17 cellular contexts compared by ENCODE assay signal in genomic region chr5:179374506-179375235, GRCh38. TPM values are rescaled to one million over a fixed set of nuclear protein-coding genes. Genes with fewer than 3 reads are reported as not detected.
DNase-seq lines count a peak whose midpoint lies in the region; ATAC-seq and TF ChIP-seq lines count a peak whose summit lies in the region.
"Had no signal": no experiment of that assay in that cellular context is flagged by ENCODE, and none has a peak within 500 bp of the region (broad histone marks: within the 10 kb centered on the region; RNA-seq: fewer than 3 reads in every experiment).

No MANE protein-coding gene starts in this region.

- H3K23ac ChIP-seq in IMR-90 (ENCODE audit: low read depth, low read length) = no peak overlapping the region

- intact Hi-C loops in IMR-90 (cut with micrococcal nuclease) = no loop called here
- intact Hi-C loops in adrenal gland (cut with DNase I) = no loop called here

- no peak overlapping the region for H2BK5ac ChIP-seq in IMR-90 (ENCODE audit: low read depth, low read length, poor library complexity, severe bottlenecking)

- H3K4me2 ChIP-seq in IMR-90 (ENCODE audit: low read depth, low read length) = no peak overlapping the region
- H3K4me2 ChIP-seq: KMS-11 had no signal

- H2AK9ac ChIP-seq in IMR-90 (replicated peaks; ENCODE audit: low read depth, low read length, poor library complexity) = no peak overlapping the region

- H3K9me3 ChIP-seq in IMR-90 (ENCODE audit: control insufficient read depth, insufficient read depth, low read length) (no peaks in the 10 kb centered on the region), suprapubic skin (no peaks in the 10 kb centered on the region), adrenal gland (replicated peaks in 1 of 3) (no peaks in the 10 kb centered on the region)

- no peak for TF ChIP-seq RAD21 in IMR-90 (IDR thresholded peaks at IDR 0.05; ENCODE audit: low read length)

- peaks cover 26% of the 10 kb centered on the region for H3K4me1 ChIP-seq in IMR-90 (ENCODE audit: control insufficient read depth, insufficient read depth, low read length)
- H3K4me1 ChIP-seq in suprapubic skin = no peaks in the 10 kb centered on the region
- H3K4me1 ChIP-seq in adrenal gland (replicated peaks in 1 of 2) = no peaks in the 10 kb centered on the region

- H3K14ac ChIP-seq in IMR-90 (replicated peaks; ENCODE audit: low read depth, low read length) = no peak overlapping the region

- H3K18ac ChIP-seq in IMR-90 (ENCODE audit: low read depth, low read length) = no peak overlapping the region

- in situ Hi-C loops in IMR-90 (cut with MboI; ENCODE audit: low sequenced_read_pairs) = no loop called here

- H2BK120ac ChIP-seq in IMR-90 (ENCODE audit: low read depth, low read length) = no peak overlapping the region

- no peak overlapping the region for H4K8ac ChIP-seq in IMR-90 (ENCODE audit: low read depth in 2 of 2, low read length in 2 of 2)

- H3K4me1 Mint-ChIP-seq in neural crest cell = no peaks in the 10 kb centered on the region

- no peak for TF ChIP-seq POLR2A in IMR-90 (IDR thresholded peaks at IDR 0.05; ENCODE audit: low read depth, low read length)
- TF ChIP-seq POLR2A in suprapubic skin (IDR thresholded peaks at IDR 0.05) = no peak
- no peak for TF ChIP-seq POLR2A in adrenal gland (IDR thresholded peaks at IDR 0.05)

- WGBS in IMR-90 (ENCODE audit: extremely low coverage in 2 of 2, insufficient read length in 1 of 2), 2 experiments = 86% methylated on average over 16 of the region's 31 CpGs; no CpG with 5 or more reads in 1 of the 2 experiments
- WGBS in suprapubic skin = 86% methylated on average over 31 of the region's 31 CpGs
- WGBS in adrenal gland, 4 donors = 81 to 85% (median 82%) methylated on average over 31 of the region's 31 CpGs

- H3K36me3 ChIP-seq in IMR-90 (ENCODE audit: control insufficient read depth, insufficient read depth, low read length) (no peaks in the 10 kb centered on the region), suprapubic skin (no peaks in the 10 kb centered on the region), adrenal gland (replicated peaks in 1 of 2) (no peaks in the 10 kb centered on the region)

- H3K9me3 Mint-ChIP-seq in neural crest cell = no peaks in the 10 kb centered on the region

- H3K4ac ChIP-seq in IMR-90 (ENCODE audit: low read depth, low read length) = no peak overlapping the region

- H4K91ac ChIP-seq in IMR-90 (ENCODE audit: insufficient read depth, low read depth, low read length) = no peak overlapping the region

- 0 out of 2 replicates have a peak overlapping the region, but pooled peaks have one; percentile 44 for H2AK5ac ChIP-seq in IMR-90 (ENCODE audit: low read depth, low read length)

- ATAC-seq in IMR-90 (ENCODE audit: low read depth) (no peak), GM18502 (IDR thresholded peaks at IDR 0.05; ENCODE audit: poor library complexity, unreplicated experiment) (no peak)
- ATAC-seq: GM12878 had no signal

- H2AFZ ChIP-seq in IMR-90 (replicated peaks; ENCODE audit: low read length, poor library complexity) = no peak overlapping the region

- TF ChIP-seq CTCF in IMR-90 (conservative IDR thresholded peaks at IDR 0.05; ENCODE audit: low read depth, low read length) (no peak), neural crest cell (conservative IDR thresholded peaks at IDR 0.05) (no peak), suprapubic skin (IDR thresholded peaks at IDR 0.05) (no peak), adrenal gland (IDR thresholded peaks at IDR 0.05) (no peak)

- no peak overlapping the region for H3K9ac ChIP-seq in IMR-90 (ENCODE audit: low read depth, low read length)
- H3K9ac ChIP-seq: KMS-11 had no signal

- H4K5ac ChIP-seq in IMR-90 (ENCODE audit: low read depth, low read length) = no peak overlapping the region

- H3K27me3 ChIP-seq in IMR-90 (ENCODE audit: control insufficient read depth, insufficient read depth, low read length) (no peaks in the 10 kb centered on the region), suprapubic skin (no peaks in the 10 kb centered on the region), adrenal gland (no peaks in the 10 kb centered on the region)

- no peaks in the 10 kb centered on the region for H4K20me1 ChIP-seq in IMR-90 (ENCODE audit: insufficient read depth, low read length)

- H3K36me3 Mint-ChIP-seq in neural crest cell (ENCODE audit: low read depth) = no peaks in the 10 kb centered on the region

- peaks cover 4 to 18% of the 10 kb centered on the region in 2 experiments; a peak in 3 of 4 replicates for H3K79me1 ChIP-seq in IMR-90 (ENCODE audit: low read depth in 1 of 2, low read length in 2 of 2)

- POLR2A ChIA-PET in IMR-90 (lab: Charles Lee; ENCODE audit: unreplicated experiment) = no interaction called here

- TF ChIP-seq EP300 in suprapubic skin (IDR thresholded peaks at IDR 0.05) = no peak

- H3K27ac Mint-ChIP-seq in neural crest cell (ENCODE audit: unreplicated experiment) = peak overlapping the region; percentile 35

- H3K9me1 ChIP-seq in IMR-90 (ENCODE audit: insufficient read depth, low read length) = peaks cover 13% of the 10 kb centered on the region

- no peak overlapping the region for H3K27ac ChIP-seq in IMR-90 (ENCODE audit: insufficient read depth, low read length)
- no peak overlapping the region for H3K27ac ChIP-seq in suprapubic skin
- no peak overlapping the region for H3K27ac ChIP-seq in adrenal gland
- H3K27ac ChIP-seq: C4-2B, KMS-11 had no signal

- no peak overlapping the region for H3K4me3 Mint-ChIP-seq in neural crest cell

- CTCF ChIA-PET in IMR-90 (lab: Yijun Ruan, JAX) = no interaction called here

- DNase-seq in IMR-90 = no peak
- peak; percentile 32 for DNase-seq in ecto neural progenitor cell (ENCODE audit: low spot score)
- DNase-seq in neural crest cell (ENCODE audit: low read depth, low spot score) = no peak
- DNase-seq in suprapubic skin (ENCODE audit: low spot score in 2 of 2) = peak; percentile 41 to 57
- DNase-seq in effector CD4-positive, alpha-beta T cell = no peak
- no peak for DNase-seq in adrenal gland
- DNase-seq: DMS 273 treated with DMSO at 0.1 percent for 48 hours, GDM1, NCI-H1048, NCI-H146, NCI-H2081, NCI-H510A, Right ventricle myocardium superior had no signal

- H3K4me3 ChIP-seq in IMR-90 (ENCODE audit: insufficient read depth, low read depth, low read length) (no peak overlapping the region), suprapubic skin (no peak overlapping the region), adrenal gland (no peak overlapping the region)
- H3K4me3 ChIP-seq: GM12878 had no signal

- 0 out of 2 replicates have a peak overlapping the region, but pooled peaks have one; percentile 3 for H3K56ac ChIP-seq in IMR-90 (ENCODE audit: extremely low read depth, insufficient read depth, low read length)

- H2BK15ac ChIP-seq in IMR-90 (ENCODE audit: low read depth, low read length) = no peak overlapping the region

- no TSS peak for BruUV-seq in IMR-90 (replicated peaks; lab: Mats Ljungman, UMichigan)

- H3K27me3 Mint-ChIP-seq in neural crest cell (ENCODE audit: low read depth) = no peaks in the 10 kb centered on the region

- dilution Hi-C loops in IMR-90 (cut with HindIII; ENCODE audit: low sequenced_read_pairs, unreplicated experiment) = no loop called here

- H2BK20ac ChIP-seq in IMR-90 (ENCODE audit: low read depth, low read length) = no peak overlapping the region

TF ChIP-seq in IMR-90, 13 proteins besides CTCF, POLR2A, EP300 and RAD21:
- TF ChIP-seq CEBPB (IDR thresholded peaks at IDR 0.05; ENCODE audit: low read depth, low read length) (no peak), SMC3 (IDR thresholded peaks at IDR 0.05; ENCODE audit: low read depth, low read length) (no peak), MAZ (IDR thresholded peaks at IDR 0.05; ENCODE audit: borderline replicate concordance, low read depth, low read length) (no peak), FOS (IDR thresholded peaks at IDR 0.05; ENCODE audit: low read depth, low read length) (no peak), MAFK (IDR thresholded peaks at IDR 0.05; ENCODE audit: low read depth, low read length) (no peak), CHD1 (IDR thresholded peaks at IDR 0.05; ENCODE audit: low read depth, low read length) (no peak), ELK1 (IDR thresholded peaks at IDR 0.05; ENCODE audit: borderline replicate concordance, low read depth, low read length) (no peak), RFX5 (IDR thresholded peaks at IDR 0.05; ENCODE audit: low read depth, low read length) (no peak), NFE2L2 (IDR thresholded peaks at IDR 0.05; ENCODE audit: low read depth, low read length) (no peak), RCOR1 (IDR thresholded peaks at IDR 0.05; ENCODE audit: insufficient replicate concordance, low read length) (no peak), MXI1 (IDR thresholded peaks at IDR 0.05; ENCODE audit: borderline replicate concordance, low read depth, low read length) (no peak), BHLHE40 (IDR thresholded peaks at IDR 0.05; ENCODE audit: low read depth, low read length) (no peak), USF2 (IDR thresholded peaks at IDR 0.05; ENCODE audit: low read depth, low read length) (no peak)

RNA-seq across cellular contexts. Expression of gene ADAMTS2, which starts 29.4 kb away (rescaled TPM):
- total RNA-seq in IMR-90 (2012; rRNA removed) (18.3 and 19.0 TPM in 2 replicates), neural crest cell (1.5 and 1.7 TPM in 2 replicates), suprapubic skin (1 to 10 TPM; 3.1 to 5.5 (median 4.3) TPM), adrenal gland (10 to 100 TPM; 19.2 to 70.3 (median 30.4) TPM)
- polyA plus RNA-seq in IMR-90 (2012; rRNA removed) (58.8 and 68.2 TPM in 2 replicates), adrenal gland (10 to 100 TPM in 2 of 3 donors, 1 to 10 TPM in 1; 5.2 to 17.9 (median 10.2) TPM)
- polyA plus RNA-seq in IMR-90 (2012; cell fraction: cytosol; rRNA removed) = 45.1 and 77.2 TPM in 2 replicates
- 77.0 and 118 TPM in 2 replicates for polyA plus RNA-seq in IMR-90 (2012; cell fraction: nucleus; rRNA removed; ENCODE audit: low replicate concordance)

Comparison
In these comparisons a context has a peak if more than half of its experiments do, and no peak if none do; other contexts are left out.
1. DNase-seq: peak in ecto neural progenitor cell (single experiment) and suprapubic skin (2 of 2); none in IMR-90 (single experiment), neural crest cell (single experiment), effector CD4-positive, alpha-beta T cell (single experiment) and adrenal gland (0 of 7).